In the genomic region with DNA sequence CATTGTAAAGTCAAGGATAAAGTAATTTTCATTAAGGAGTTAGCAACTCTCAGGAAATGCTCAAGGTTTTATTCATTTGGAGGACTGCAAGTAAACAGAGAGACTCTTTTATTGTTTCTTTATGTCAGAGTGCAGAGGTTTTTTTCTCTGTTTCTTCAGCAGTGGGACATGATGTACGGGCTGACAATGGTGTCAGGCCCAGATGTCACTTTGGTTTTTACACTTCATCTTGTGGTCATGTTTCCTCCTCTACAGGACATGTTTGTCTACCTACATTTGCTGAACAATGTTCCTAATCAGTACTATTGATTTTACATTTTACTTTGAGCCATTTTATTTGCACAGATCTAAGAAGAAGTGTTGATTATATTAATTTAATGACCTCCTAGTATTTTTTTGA, we compare ENCODE assay signal across 1 cellular context.
TF ChIP-seq lines count a peak whose summit lies in the region.

No MANE protein-coding gene starts in this region.

TF ChIP-seq in IMR-90, 13 proteins besides CTCF, POLR2A, EP300 and RAD21:
- TF ChIP-seq BHLHE40 (IDR thresholded peaks at IDR 0.05; ENCODE audit: low read depth, low read length) (no peak), RFX5 (IDR thresholded peaks at IDR 0.05; ENCODE audit: low read depth, low read length) (no peak), MAZ (IDR thresholded peaks at IDR 0.05; ENCODE audit: borderline replicate concordance, low read depth, low read length) (no peak), NFE2L2 (IDR thresholded peaks at IDR 0.05; ENCODE audit: low read depth, low read length) (no peak), ELK1 (IDR thresholded peaks at IDR 0.05; ENCODE audit: borderline replicate concordance, low read depth, low read length) (no peak), FOS (IDR thresholded peaks at IDR 0.05; ENCODE audit: low read depth, low read length) (no peak), CHD1 (IDR thresholded peaks at IDR 0.05; ENCODE audit: low read depth, low read length) (no peak), CEBPB (IDR thresholded peaks at IDR 0.05; ENCODE audit: low read depth, low read length) (no peak), SMC3 (IDR thresholded peaks at IDR 0.05; ENCODE audit: low read depth, low read length) (no peak), MXI1 (IDR thresholded peaks at IDR 0.05; ENCODE audit: borderline replicate concordance, low read depth, low read length) (no peak), MAFK (IDR thresholded peaks at IDR 0.05; ENCODE audit: low read depth, low read length) (no peak), RCOR1 (IDR thresholded peaks at IDR 0.05; ENCODE audit: insufficient replicate concordance, low read length) (no peak)
- TF ChIP-seq, protein P1, sequence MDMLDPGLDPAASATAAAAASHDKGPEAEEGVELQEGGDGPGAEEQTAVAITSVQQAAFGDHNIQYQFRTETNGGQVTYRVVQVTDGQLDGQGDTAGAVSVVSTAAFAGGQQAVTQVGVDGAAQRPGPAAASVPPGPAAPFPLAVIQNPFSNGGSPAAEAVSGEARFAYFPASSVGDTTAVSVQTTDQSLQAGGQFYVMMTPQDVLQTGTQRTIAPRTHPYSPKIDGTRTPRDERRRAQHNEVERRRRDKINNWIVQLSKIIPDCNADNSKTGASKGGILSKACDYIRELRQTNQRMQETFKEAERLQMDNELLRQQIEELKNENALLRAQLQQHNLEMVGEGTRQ (IDR thresholded peaks at IDR 0.05; ENCODE audit: low read depth, low read length), result no peak
